Comparison of ENCODE assay signal across 18 cellular contexts in genomic region chr3:149163066-149163465, GRCh38. TPM values are rescaled to one million over a fixed set of nuclear protein-coding genes. Genes with fewer than 3 reads are reported as not detected.
DNase-seq lines count a peak whose midpoint lies in the region; ATAC-seq and TF ChIP-seq lines count a peak whose summit lies in the region.
"Had no signal": no experiment of that assay in that cellular context is flagged by ENCODE, and none has a peak within 500 bp of the region (broad histone marks: within the 10 kb centered on the region; RNA-seq: fewer than 3 reads in every experiment).

No MANE protein-coding gene starts in this region.

- intact Hi-C loops in stomach (cut with DNase I; ENCODE audit: low total_unique reads), result no loop called here

- no peak overlapping the region for H3K27ac Mint-ChIP-seq in activated naive CD8-positive, alpha-beta T cell treated with anti-CD3 and anti-CD28 coated beads, Interleukin-2, amount 10 ng/mL, durations not matched to agents 7 days and 5 days
- H3K27ac Mint-ChIP-seq in activated naive CD8-positive, alpha-beta T cell treated with anti-CD3 and anti-CD28 coated beads, Interleukin-2, amount 50 U/mL, for 24 hours, result no peak overlapping the region
- H3K27ac Mint-ChIP-seq in nephron progenitor cell, result peak overlapping the region; percentile 78
- H3K27ac Mint-ChIP-seq: CD14-positive monocyte had no signal

- H3K9me3 ChIP-seq in stomach (no peaks in the 10 kb centered on the region), HAP-1 (no peaks in the 10 kb centered on the region)
- H3K9me3 ChIP-seq: Caco-2, SJSA1 had no signal

- H3K4me1 ChIP-seq in stomach (no peaks in the 10 kb centered on the region), HAP-1 (no peaks in the 10 kb centered on the region)
- H3K4me1 ChIP-seq: Caco-2, SJSA1 had no signal

- TF ChIP-seq EP300 in stomach (IDR thresholded peaks at IDR 0.05), result no peak

- DNase-seq in activated naive CD8-positive, alpha-beta T cell treated with anti-CD3 and anti-CD28 coated beads, Interleukin-2, amount 10 ng/mL, durations not matched to agents 7 days and 5 days, result no peak
- DNase-seq in activated naive CD8-positive, alpha-beta T cell treated with anti-CD3 and anti-CD28 coated beads, Interleukin-2, amount 50 U/mL, for 24 hours, result no peak
- DNase-seq in KG1 (lab: John Stamatoyannopoulos, UW), result peak; percentile 17
- peak; percentile 15 for DNase-seq in NOMO-1 treated with DMSO at 0.1 percent for 48 hours (lab: John Stamatoyannopoulos, UW; ENCODE audit: unreplicated experiment)
- no peak for DNase-seq in nephron progenitor cell
- DNase-seq in NCI-H1694 treated with DMSO at 0.1 percent for 48 hours (lab: John Stamatoyannopoulos, UW), result no peak
- DNase-seq in stomach, result no peak
- DNase-seq in HAP-1 (ENCODE audit: low spot score in 2 of 2), result no peak
- DNase-seq: Caco-2, DMS53, NCI-H1092 treated with DMSO at 0.1 percent for 48 hours, NCI-H187, NCI-H446 treated with DMSO at 0.1 percent for 48 hours, NCI-H774 had no signal

- no peak overlapping the region for H3K27ac ChIP-seq in stomach
- H3K27ac ChIP-seq: KMS-11, SJSA1 had no signal

- no peak for TF ChIP-seq CTCF in nephron progenitor cell (IDR thresholded peaks at IDR 0.05)
- no peak for TF ChIP-seq CTCF in stomach (IDR thresholded peaks at IDR 0.05)

- no peaks in the 10 kb centered on the region for H3K9me3 Mint-ChIP-seq in activated naive CD8-positive, alpha-beta T cell treated with anti-CD3 and anti-CD28 coated beads, Interleukin-2, amount 10 ng/mL, durations not matched to agents 7 days and 5 days
- H3K9me3 Mint-ChIP-seq in activated naive CD8-positive, alpha-beta T cell treated with anti-CD3 and anti-CD28 coated beads, Interleukin-2, amount 50 U/mL, for 24 hours, result no peaks in the 10 kb centered on the region
- no peaks in the 10 kb centered on the region for H3K9me3 Mint-ChIP-seq in nephron progenitor cell
- H3K9me3 Mint-ChIP-seq: CD14-positive monocyte had no signal

- TF ChIP-seq POLR2A in stomach (IDR thresholded peaks at IDR 0.05), result no peak

- H3K36me3 ChIP-seq in stomach (peaks cover 5 to 96% (median 81%) of the 10 kb centered on the region in 4 donors), HAP-1 (replicated peaks) (peaks cover 30% of the 10 kb centered on the region)

- WGBS in stomach, 5 donors, result 64 to 84% (median 76%) methylated on average over 1 of the region's 1 CpG

- H3K4me3 ChIP-seq in stomach (no peak overlapping the region), HAP-1 (no peak overlapping the region)
- H3K4me3 ChIP-seq: SJSA1 had no signal

- H3K36me3 Mint-ChIP-seq in activated naive CD8-positive, alpha-beta T cell treated with anti-CD3 and anti-CD28 coated beads, Interleukin-2, amount 10 ng/mL, durations not matched to agents 7 days and 5 days, result peaks cover 37% of the 10 kb centered on the region
- peaks cover 36% of the 10 kb centered on the region for H3K36me3 Mint-ChIP-seq in activated naive CD8-positive, alpha-beta T cell treated with anti-CD3 and anti-CD28 coated beads, Interleukin-2, amount 50 U/mL, for 24 hours (ENCODE audit: low read depth)
- peaks cover 51% of the 10 kb centered on the region for H3K36me3 Mint-ChIP-seq in nephron progenitor cell (ENCODE audit: low read depth)

- peak; percentile 89 for ATAC-seq in activated naive CD8-positive, alpha-beta T cell treated with anti-CD3 and anti-CD28 coated beads, Interleukin-2, amount 10 ng/mL, durations not matched to agents 7 days and 5 days (ENCODE audit: low read depth)
- ATAC-seq in activated naive CD8-positive, alpha-beta T cell treated with anti-CD3 and anti-CD28 coated beads, Interleukin-2, amount 50 U/mL, for 24 hours, result no peak

- POLR2A ChIA-PET in activated naive CD8-positive, alpha-beta T cell treated with anti-CD3 and anti-CD28 coated beads, Interleukin-2, amount 10 ng/mL, durations not matched to agents 7 days and 5 days (lab: Charles Lee), result no interaction called here

- no peak overlapping the region for H3K4me3 Mint-ChIP-seq in activated naive CD8-positive, alpha-beta T cell treated with anti-CD3 and anti-CD28 coated beads, Interleukin-2, amount 10 ng/mL, durations not matched to agents 7 days and 5 days
- no peak overlapping the region for H3K4me3 Mint-ChIP-seq in activated naive CD8-positive, alpha-beta T cell treated with anti-CD3 and anti-CD28 coated beads, Interleukin-2, amount 50 U/mL, for 24 hours
- no peak overlapping the region for H3K4me3 Mint-ChIP-seq in nephron progenitor cell
- H3K4me3 Mint-ChIP-seq: CD14-positive monocyte had no signal

- H3K27me3 ChIP-seq in stomach (no peaks in the 10 kb centered on the region), HAP-1 (ENCODE audit: low read depth) (no peaks in the 10 kb centered on the region)
- H3K27me3 ChIP-seq: SJSA1 had no signal

- no peaks in the 10 kb centered on the region for H3K27me3 Mint-ChIP-seq in activated naive CD8-positive, alpha-beta T cell treated with anti-CD3 and anti-CD28 coated beads, Interleukin-2, amount 10 ng/mL, durations not matched to agents 7 days and 5 days
- no peaks in the 10 kb centered on the region for H3K27me3 Mint-ChIP-seq in activated naive CD8-positive, alpha-beta T cell treated with anti-CD3 and anti-CD28 coated beads, Interleukin-2, amount 50 U/mL, for 24 hours
- H3K27me3 Mint-ChIP-seq in nephron progenitor cell (ENCODE audit: low read depth, poor library complexity), result no peaks in the 10 kb centered on the region

- H3K4me1 Mint-ChIP-seq in activated naive CD8-positive, alpha-beta T cell treated with anti-CD3 and anti-CD28 coated beads, Interleukin-2, amount 10 ng/mL, durations not matched to agents 7 days and 5 days, result peaks cover 7% of the 10 kb centered on the region
- peaks cover 4% of the 10 kb centered on the region for H3K4me1 Mint-ChIP-seq in activated naive CD8-positive, alpha-beta T cell treated with anti-CD3 and anti-CD28 coated beads, Interleukin-2, amount 50 U/mL, for 24 hours
- H3K4me1 Mint-ChIP-seq in nephron progenitor cell, result no peaks in the 10 kb centered on the region
- H3K4me1 Mint-ChIP-seq: CD14-positive monocyte had no signal

- in situ Hi-C loops in HAP-1 (cut with MboI; ENCODE audit: low sequenced_read_pairs), result no loop called here

RNA-seq across cellular contexts. Expression of gene HPS3, which starts 33.6 kb away (rescaled TPM):
- 10 to 100 TPM; 35.8 to 37.4 TPM for total RNA-seq in activated naive CD8-positive, alpha-beta T cell treated with anti-CD3 and anti-CD28 coated beads, Interleukin-2, amount 10 ng/mL, durations not matched to agents 7 days and 5 days
- total RNA-seq in stomach, result 10 to 100 TPM; 11.2 to 23.9 (median 14.6) TPM
- polyA plus RNA-seq in stomach, result 1 to 10 TPM; 6.3 to 9.5 (median 7.0) TPM

RNA-seq across cellular contexts. Expression of gene CP, which starts 58.6 kb away (rescaled TPM):
- total RNA-seq in activated naive CD8-positive, alpha-beta T cell treated with anti-CD3 and anti-CD28 coated beads, Interleukin-2, amount 10 ng/mL, durations not matched to agents 7 days and 5 days, result not detected
- 1 to 10 TPM in 2 of 5 donors, under 1 TPM in 1, not detected in 2; 0.73 to 7.5 (median 2.8) TPM for total RNA-seq in stomach
- polyA plus RNA-seq in stomach, result 10 to 100 TPM in 2 of 3 donors, under 1 TPM in 1; 0.46 to 15.4 (median 10.1) TPM
- total RNA-seq: A172, SJSA1 had no signal
- polyA plus RNA-seq: CD14-positive monocyte had no signal

Comparison
In these comparisons a context has a peak if more than half of its experiments do, and no peak if none do; other contexts are left out.
1. DNase-seq: peak in KG1 (single experiment) and NOMO-1 treated with DMSO at 0.1 percent for 48 hours (single experiment); none in activated naive CD8-positive, alpha-beta T cell treated with anti-CD3 and anti-CD28 coated beads, Interleukin-2, amount 10 ng/mL, durations not matched to agents 7 days and 5 days (single experiment), activated naive CD8-positive, alpha-beta T cell treated with anti-CD3 and anti-CD28 coated beads, Interleukin-2, amount 50 U/mL, for 24 hours (single experiment), nephron progenitor cell (single experiment), NCI-H1694 treated with DMSO at 0.1 percent for 48 hours (single experiment), stomach (single experiment) and HAP-1 (0 of 2).